Comparison of ENCODE assay signal across 7 cellular contexts in the genomic region with DNA sequence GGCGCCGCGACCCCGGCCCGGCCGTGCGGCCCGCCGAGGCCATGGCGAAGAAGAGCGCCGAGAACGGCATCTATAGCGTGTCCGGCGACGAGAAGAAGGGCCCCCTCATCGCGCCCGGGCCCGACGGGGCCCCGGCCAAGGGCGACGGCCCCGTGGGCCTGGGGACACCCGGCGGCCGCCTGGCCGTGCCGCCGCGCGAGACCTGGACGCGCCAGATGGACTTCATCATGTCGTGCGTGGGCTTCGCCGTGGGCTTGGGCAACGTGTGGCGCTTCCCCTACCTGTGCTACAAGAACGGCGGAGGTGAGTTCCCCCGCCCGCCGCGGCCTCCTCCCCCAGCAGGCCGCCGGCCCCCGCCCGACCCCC. TPM values are rescaled to one million over a fixed set of nuclear protein-coding genes. Genes with fewer than 3 reads are reported as not detected.
DNase-seq lines count a peak whose midpoint lies in the region; ATAC-seq and TF ChIP-seq lines count a peak whose summit lies in the region.
"Had no signal": no experiment of that assay in that cellular context is flagged by ENCODE, and none has a peak within 500 bp of the region (broad histone marks: within the 10 kb centered on the region; RNA-seq: fewer than 3 reads in every experiment).

No MANE protein-coding gene starts in this region.

- H4K8ac ChIP-seq in mesenchymal stem cell (ENCODE audit: low read length) = no peak overlapping the region

- CTCF ChIA-PET in AG04450 (lab: Charles Lee) = no interaction called here
- CTCF ChIA-PET in CD8-positive, alpha-beta memory T cell (lab: Charles Lee) = no interaction called here

- H2BK15ac ChIP-seq in mesenchymal stem cell (ENCODE audit: low read depth, poor library complexity, severe bottlenecking) = no peak overlapping the region

- no peak overlapping the region for H2BK12ac ChIP-seq in mesenchymal stem cell (ENCODE audit: low read length in 2 of 2)

- H3K18ac ChIP-seq in mesenchymal stem cell (ENCODE audit: low read depth in 1 of 2, low read length in 2 of 2) = peak overlapping the region in 1 of 2 experiments; percentile 80

- no peak overlapping the region for H4K91ac ChIP-seq in mesenchymal stem cell (ENCODE audit: low read length)

- no peak overlapping the region for H2AFZ ChIP-seq in mesenchymal stem cell (ENCODE audit: low read depth, low read length)

- ATAC-seq in HG03045 (IDR thresholded peaks at IDR 0.05; ENCODE audit: unreplicated experiment) (no peak), left colon (no peak)

- no peak overlapping the region for H2AK5ac ChIP-seq in mesenchymal stem cell (ENCODE audit: low read length, severe bottlenecking)

- H3K4ac ChIP-seq in mesenchymal stem cell (ENCODE audit: low read depth in 1 of 2, low read length in 2 of 2) = no peak overlapping the region

- H2BK120ac ChIP-seq in mesenchymal stem cell (ENCODE audit: low read depth, low read length) = no peak overlapping the region

- intact Hi-C loops in left colon (cut with DNase I, micrococcal nuclease) = no loop called here

- POLR2A ChIA-PET in AG04450 (lab: Yijun Ruan, JAX) = no interaction called here
- POLR2A ChIA-PET in CD8-positive, alpha-beta memory T cell (lab: Charles Lee) = no interaction called here

- peaks cover 2% of the 10 kb centered on the region for H3K9me3 ChIP-seq in AG04450 (ENCODE audit: control insufficient read depth, insufficient read depth, low read length)
- H3K9me3 ChIP-seq in adipocyte (ENCODE audit: control insufficient read depth, low read length) = peaks cover 5% of the 10 kb centered on the region
- H3K9me3 ChIP-seq in mesenchymal stem cell (ENCODE audit: control insufficient read depth, low read length) = peaks cover 5% of the 10 kb centered on the region
- no peaks in the 10 kb centered on the region for H3K9me3 ChIP-seq in CD8-positive, alpha-beta memory T cell (ENCODE audit: low read length)

- H3K14ac ChIP-seq in mesenchymal stem cell (ENCODE audit: low read length in 2 of 2) = no peak overlapping the region

- H3K4me3 ChIP-seq in AG04450 (ENCODE audit: low read depth, low read length) (peak overlapping the region; percentile 56), adipocyte (ENCODE audit: low read length) (peak overlapping the region; percentile 71), mesenchymal stem cell (ENCODE audit: insufficient read depth in 1 of 2, low read depth in 1 of 2, low read length in 2 of 2) (peak overlapping the region in 1 of 2 experiments; percentile 64)
- H3K4me3 ChIP-seq in CD8-positive, alpha-beta memory T cell (ENCODE audit: low read length) = no peak overlapping the region

- DNase-seq in AG04450 (ENCODE audit: low read depth, low spot score) = no peak
- DNase-seq in adipocyte (ENCODE audit: low read depth) = peak; percentile 20
- no peak for DNase-seq in mesenchymal stem cell
- DNase-seq in CD8-positive, alpha-beta memory T cell = no peak
- no peak for DNase-seq in left colon
- DNase-seq: NCI-H2029 had no signal

- no peak overlapping the region for H3K4me3 Mint-ChIP-seq in CD8-positive, alpha-beta memory T cell

- H3K27me3 Mint-ChIP-seq in CD8-positive, alpha-beta memory T cell = peaks cover 3 to 5% of the 10 kb centered on the region in 2 donors

- H3K4me1 ChIP-seq in adipocyte (ENCODE audit: control insufficient read depth, insufficient read depth, low read length) (peaks cover 7% of the 10 kb centered on the region), mesenchymal stem cell (ENCODE audit: control insufficient read depth, insufficient read depth, low read depth, low read length) (peaks cover 16% of the 10 kb centered on the region)
- no peaks in the 10 kb centered on the region for H3K4me1 ChIP-seq in CD8-positive, alpha-beta memory T cell (ENCODE audit: insufficient read depth, low read length)

- H3K9ac ChIP-seq in adipocyte (ENCODE audit: low read length) = no peak overlapping the region
- H3K9ac ChIP-seq in mesenchymal stem cell (ENCODE audit: low read length) = no peak overlapping the region

- no peak overlapping the region for H3K27ac Mint-ChIP-seq in CD8-positive, alpha-beta memory T cell

- H3K36me3 Mint-ChIP-seq in CD8-positive, alpha-beta memory T cell = no peaks in the 10 kb centered on the region

- H3K79me1 ChIP-seq in mesenchymal stem cell (replicated peaks; ENCODE audit: low read length, poor library complexity, severe bottlenecking) = no peaks in the 10 kb centered on the region

- H3K27ac ChIP-seq in AG04450 (ENCODE audit: low read depth, low read length) (no peak overlapping the region), mesenchymal stem cell (ENCODE audit: low read length, poor library complexity, severe bottlenecking) (no peak overlapping the region)
- no peak overlapping the region for H3K27ac ChIP-seq in CD8-positive, alpha-beta memory T cell (ENCODE audit: low read depth, low read length)

- H3K4me2 ChIP-seq in mesenchymal stem cell (ENCODE audit: low read length, poor library complexity, severe bottlenecking) = peak overlapping the region; percentile 63

- WGBS in mesenchymal stem cell = 13% methylated on average over 6 of the region's 52 CpGs

- H3K27me3 ChIP-seq in AG04450 (ENCODE audit: control insufficient read depth, insufficient read depth, low read length) (no peaks in the 10 kb centered on the region), adipocyte (replicated peaks; ENCODE audit: control insufficient read depth, insufficient read depth, low read length) (no peaks in the 10 kb centered on the region), mesenchymal stem cell (ENCODE audit: control insufficient read depth in 1 of 2, insufficient read depth in 1 of 2, low read length in 2 of 2) (peaks cover 11 to 21% of the 10 kb centered on the region in 2 experiments)
- no peaks in the 10 kb centered on the region for H3K27me3 ChIP-seq in CD8-positive, alpha-beta memory T cell (ENCODE audit: insufficient read depth, low read length, poor library complexity, severe bottlenecking)

- no peak for TF ChIP-seq CTCF in AG04450 (IDR thresholded peaks at IDR 0.05; ENCODE audit: low read depth, low read length)

- no peak overlapping the region for H2BK5ac ChIP-seq in mesenchymal stem cell (ENCODE audit: low read depth, low read length, poor library complexity, severe bottlenecking)

- H3K9me3 Mint-ChIP-seq in CD8-positive, alpha-beta memory T cell = no peaks in the 10 kb centered on the region

- H3K36me3 ChIP-seq in adipocyte (ENCODE audit: control insufficient read depth, insufficient read depth, low read length, severe bottlenecking) = no peaks in the 10 kb centered on the region
- H3K36me3 ChIP-seq in mesenchymal stem cell (ENCODE audit: control insufficient read depth in 1 of 2, insufficient read depth in 2 of 2, low read depth in 1 of 2, low read length in 2 of 2) = peaks cover 0 to 9% of the 10 kb centered on the region in 2 experiments
- H3K36me3 ChIP-seq in CD8-positive, alpha-beta memory T cell (ENCODE audit: insufficient read depth, low read length) = no peaks in the 10 kb centered on the region

- no peak overlapping the region for H3K23ac ChIP-seq in mesenchymal stem cell (ENCODE audit: low read length in 2 of 2)

- H3K4me1 Mint-ChIP-seq in CD8-positive, alpha-beta memory T cell = no peaks in the 10 kb centered on the region

RNA-seq across cellular contexts. Expression of gene SLC6A8, which starts 0.8 kb away (rescaled TPM):
- 6.9 and 12.3 TPM in 2 replicates for polyA plus RNA-seq in AG04450 (2011; rRNA removed)
- polyA minus RNA-seq in AG04450 (2011; rRNA and poly(A)+ RNA removed) = 18.4 and 30.5 TPM in 2 replicates
- 26.1 TPM for polyA plus RNA-seq in mesenchymal stem cell (2013, experiment 1 of 2)
- 26.0 TPM for polyA plus RNA-seq in mesenchymal stem cell (2013, experiment 2 of 2)
- total RNA-seq in CD8-positive, alpha-beta memory T cell = 1 to 10 TPM; 1.0 to 1.2 TPM
- 0.12 TPM for polyA plus RNA-seq in CD8-positive, alpha-beta memory T cell
- total RNA-seq in left colon = 100 to 1,000 TPM; 170 to 270 TPM

RNA-seq across cellular contexts. Expression of gene PNCK, which starts 14.9 kb away (rescaled TPM):
- 0.17 TPM in 1 of 2 replicates, not detected in the other for polyA plus RNA-seq in AG04450 (2011; rRNA removed)
- not detected in 2 replicates for polyA minus RNA-seq in AG04450 (2011; rRNA and poly(A)+ RNA removed)
- polyA plus RNA-seq in mesenchymal stem cell (2013, experiment 1 of 2) = 0.10 TPM
- polyA plus RNA-seq in mesenchymal stem cell (2013, experiment 2 of 2) = 0.03 TPM
- total RNA-seq in CD8-positive, alpha-beta memory T cell = not detected
- polyA plus RNA-seq in CD8-positive, alpha-beta memory T cell = not detected
- total RNA-seq in left colon = 10 to 100 TPM in 1 of 2 donors, 1 to 10 TPM in 1; 1.1 to 14.2 TPM

RNA-seq across cellular contexts. Expression of gene BCAP31, which starts 35.7 kb away (rescaled TPM):
- 108 and 114 TPM in 2 replicates for polyA plus RNA-seq in AG04450 (2011; rRNA removed)
- 69.0 and 80.9 TPM in 2 replicates for polyA minus RNA-seq in AG04450 (2011; rRNA and poly(A)+ RNA removed)
- 125 TPM for polyA plus RNA-seq in mesenchymal stem cell (2013, experiment 1 of 2)
- polyA plus RNA-seq in mesenchymal stem cell (2013, experiment 2 of 2) = 127 TPM
- total RNA-seq in CD8-positive, alpha-beta memory T cell = 100 to 1,000 TPM; 140 to 153 TPM
- 333 TPM for polyA plus RNA-seq in CD8-positive, alpha-beta memory T cell
- total RNA-seq in left colon = 100 to 1,000 TPM; 200 to 203 TPM

RNA-seq across cellular contexts. Expression of gene ABCD1, which starts 36.1 kb away (rescaled TPM):
- 4.2 and 5.8 TPM in 2 replicates for polyA plus RNA-seq in AG04450 (2011; rRNA removed)
- 7.6 and 9.1 TPM in 2 replicates for polyA minus RNA-seq in AG04450 (2011; rRNA and poly(A)+ RNA removed)
- 15.8 TPM for polyA plus RNA-seq in mesenchymal stem cell (2013, experiment 1 of 2)
- polyA plus RNA-seq in mesenchymal stem cell (2013, experiment 2 of 2) = 15.4 TPM
- 1 to 10 TPM; 3.9 to 4.1 TPM for total RNA-seq in CD8-positive, alpha-beta memory T cell
- 3.4 TPM for polyA plus RNA-seq in CD8-positive, alpha-beta memory T cell
- total RNA-seq in left colon = 10 to 100 TPM; 15.1 to 15.9 TPM

RNA-seq across cellular contexts. Expression of gene DUSP9, which starts 41.5 kb away (rescaled TPM):
- polyA plus RNA-seq in AG04450 (2011; rRNA removed) = not detected in 2 replicates
- not detected in 2 replicates for polyA minus RNA-seq in AG04450 (2011; rRNA and poly(A)+ RNA removed)
- polyA plus RNA-seq in mesenchymal stem cell (2013, experiment 1 of 2) = 0.03 TPM
- 0.01 TPM for polyA plus RNA-seq in mesenchymal stem cell (2013, experiment 2 of 2)
- total RNA-seq in CD8-positive, alpha-beta memory T cell = under 1 TPM; 0.09 to 0.15 TPM
- polyA plus RNA-seq in CD8-positive, alpha-beta memory T cell = 0.08 TPM
- not detected for total RNA-seq in left colon

Comparison
In these comparisons a context has a peak if more than half of its experiments do, and no peak if none do; other contexts are left out.
1. RNA of gene SLC6A8, which starts 0.8 kb away (total RNA-seq): 170 to 270 TPM in left colon; 1.0 to 1.2 TPM in CD8-positive, alpha-beta memory T cell; every median in the first group is over 10 times any median in the second.